In genomic region chr14:63993992-63994391, GRCh38 we compare ENCODE assay signal across 10 cellular contexts.
A peak's percentile ranks its signal among the peaks of the same experiment; 100 is the strongest.
DNase-seq lines count a peak whose midpoint lies in the region; ATAC-seq and TF ChIP-seq lines count a peak whose summit lies in the region.
"Had no signal": no experiment of that assay in that cellular context is flagged by ENCODE, and none has a peak within 500 bp of the region (broad histone marks: within the 10 kb centered on the region; RNA-seq: fewer than 3 reads in every experiment).

No MANE protein-coding gene starts in this region.

- DNase-seq in DMS 273 (lab: John Stamatoyannopoulos, UW; ENCODE audit: unreplicated experiment) (peak; percentile 24), DMS 273 treated with DMSO at 0.1 percent for 48 hours (lab: John Stamatoyannopoulos, UW) (no peak), Karpas-422 (peak; percentile 64), cardiac fibroblast (ENCODE audit: low read depth in 2 of 2) (peak; percentile 7 to 22), neural crest cell (ENCODE audit: low read depth, low spot score) (no peak)
- no peak for DNase-seq in effector CD8-positive, alpha-beta T cell (lab: John Stamatoyannopoulos, UW)
- DNase-seq: NCI-H2029 treated with DMSO at 0.1 percent for 48 hours had no signal

- H3K36me3 ChIP-seq in Karpas-422 (ENCODE audit: insufficient read depth, low read length): no peaks in the 10 kb centered on the region

- H3K27ac ChIP-seq in Karpas-422 (ENCODE audit: low read length): no peak overlapping the region
- H3K27ac ChIP-seq: 22Rv1 had no signal

- H3K27me3 Mint-ChIP-seq in neural crest cell (ENCODE audit: low read depth): no peaks in the 10 kb centered on the region

- H3K4me1 Mint-ChIP-seq in neural crest cell: peaks cover 12% of the 10 kb centered on the region

- H3K4me1 ChIP-seq in Karpas-422 (ENCODE audit: low read length): no peaks in the 10 kb centered on the region

- no peak overlapping the region for H3K27ac Mint-ChIP-seq in neural crest cell (ENCODE audit: unreplicated experiment)

- H3K4me3 ChIP-seq in Karpas-422 (ENCODE audit: low read length): no peak overlapping the region
- no peak overlapping the region for H3K4me3 ChIP-seq in cardiac fibroblast (replicated peaks in 1 of 2; ENCODE audit: low read depth in 2 of 2, low read length in 2 of 2)

- no peaks in the 10 kb centered on the region for H4K20me1 ChIP-seq in Karpas-422 (ENCODE audit: insufficient read depth, low read depth, low read length)

- peaks cover 29% of the 10 kb centered on the region for H3K36me3 Mint-ChIP-seq in neural crest cell (ENCODE audit: low read depth)

- no peak overlapping the region for H2AFZ ChIP-seq in Karpas-422 (ENCODE audit: low read length)

- H3K4me3 Mint-ChIP-seq in neural crest cell: no peak overlapping the region

- no peak overlapping the region for H3K9ac ChIP-seq in Karpas-422 (ENCODE audit: low read length)

- H3K4me2 ChIP-seq in Karpas-422 (ENCODE audit: low read depth, low read length, poor library complexity, severe bottlenecking): no peak overlapping the region

- H3K9me2 ChIP-seq in Karpas-422 (replicated peaks; ENCODE audit: insufficient read depth, low read length): no peaks in the 10 kb centered on the region

- H3K79me2 ChIP-seq in Karpas-422 (ENCODE audit: low read length): no peaks in the 10 kb centered on the region

- H3K9me3 Mint-ChIP-seq in neural crest cell: no peaks in the 10 kb centered on the region

- ATAC-seq in GM18867 (IDR thresholded peaks at IDR 0.05; ENCODE audit: unreplicated experiment) (no peak), GM19035 (IDR thresholded peaks at IDR 0.05; ENCODE audit: unreplicated experiment) (no peak)

- H3K9me3 ChIP-seq in Karpas-422 (ENCODE audit: low read length): no peaks in the 10 kb centered on the region

- no peaks in the 10 kb centered on the region for H3K27me3 ChIP-seq in Karpas-422 (ENCODE audit: low read length)

- peak; percentile 31 for TF ChIP-seq CTCF in cardiac fibroblast (IDR thresholded peaks at IDR 0.05; ENCODE audit: low read depth, low read length)
- peak; percentile 29 for TF ChIP-seq CTCF in neural crest cell (conservative IDR thresholded peaks at IDR 0.05)

Comparison
In these comparisons a context has a peak if more than half of its experiments do, and no peak if none do; other contexts are left out.
1. DNase-seq: peak in DMS 273 (single experiment), Karpas-422 (single experiment) and cardiac fibroblast (2 of 2); none in DMS 273 treated with DMSO at 0.1 percent for 48 hours (single experiment), neural crest cell (single experiment) and effector CD8-positive, alpha-beta T cell (single experiment).